Comparison of ENCODE assay signal across 27 cellular contexts in the genomic region with DNA sequence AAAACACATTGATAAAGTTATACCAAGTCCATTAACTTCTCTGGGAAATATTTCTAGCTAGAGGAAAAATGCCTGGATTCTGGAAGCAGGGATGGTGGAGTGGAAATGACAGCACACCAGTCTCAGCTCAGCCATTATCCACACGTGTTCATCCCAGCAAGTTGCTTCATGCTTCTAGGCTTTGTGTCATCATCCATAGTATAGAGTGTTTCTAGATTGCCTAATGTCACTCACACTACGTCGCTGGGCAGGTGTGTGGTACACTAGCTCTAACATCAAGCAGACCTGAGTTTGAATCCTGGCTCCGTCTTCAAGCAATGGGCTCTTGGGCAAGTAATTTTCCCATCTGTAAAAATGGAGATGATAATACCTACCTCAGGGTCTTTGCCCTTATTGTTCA.
DNase-seq lines count a peak whose midpoint lies in the region; ATAC-seq, FAIRE-seq and TF ChIP-seq lines count a peak whose summit lies in the region.
"Had no signal": no experiment of that assay in that cellular context is flagged by ENCODE, and none has a peak within 500 bp of the region (broad histone marks: within the 10 kb centered on the region; RNA-seq: fewer than 3 reads in every experiment).

No MANE protein-coding gene starts in this region.

- H3K27ac Mint-ChIP-seq in immature natural killer cell = no peak overlapping the region
- H3K27ac Mint-ChIP-seq: B cell; CD4-positive, alpha-beta T cell; CD8-positive, alpha-beta T cell had no signal

- FAIRE-seq in D721Med (lab: Jason Lieb, UNC) (peak; percentile 76), bronchial epithelial cell (lab: Jason Lieb, UNC) (peak; percentile 40)
- FAIRE-seq: A549, GM12878, GM12892, GM18507 had no signal

- TF ChIP-seq CTCF in D721Med (IDR thresholded peaks at IDR 0.05; ENCODE audit: insufficient read depth, missing control alignments) (no peak), bronchial epithelial cell (IDR thresholded peaks at IDR 0.05; ENCODE audit: insufficient read depth, low read length, severe bottlenecking) (no peak)

- H3K27me3 ChIP-seq in bronchial epithelial cell (ENCODE audit: control insufficient read depth, insufficient read depth, low read length) = no peaks in the 10 kb centered on the region
- no peaks in the 10 kb centered on the region for H3K27me3 ChIP-seq in thymus (ENCODE audit: control insufficient read depth, insufficient read depth)
- H3K27me3 ChIP-seq: BLaER1 treated with 17β-estradiol and CSF1 and Interleukin-3, amounts not matched to agents 10 nM and 100 nM had no signal

- peaks cover 0 to 4% (median 3%) of the 10 kb centered on the region in 3 donors for H3K27me3 Mint-ChIP-seq in immature natural killer cell (ENCODE audit: low read depth in 3 of 3)
- H3K27me3 Mint-ChIP-seq: B cell; CD4-positive, alpha-beta T cell had no signal

- no peaks in the 10 kb centered on the region for H3K4me1 Mint-ChIP-seq in immature natural killer cell
- H3K4me1 Mint-ChIP-seq: B cell had no signal

- no peaks in the 10 kb centered on the region for H3K36me3 Mint-ChIP-seq in immature natural killer cell
- H3K36me3 Mint-ChIP-seq: CD8-positive, alpha-beta T cell had no signal

- H3K4me3 Mint-ChIP-seq in immature natural killer cell = no peak overlapping the region
- H3K4me3 Mint-ChIP-seq: B cell; CD4-positive, alpha-beta T cell; CD8-positive, alpha-beta T cell had no signal

- H3K9me3 ChIP-seq in thymus (ENCODE audit: control insufficient read depth) = no peaks in the 10 kb centered on the region
- H3K9me3 ChIP-seq: A549; BLaER1 treated with 17β-estradiol and CSF1 and Interleukin-3, amounts not matched to agents 10 nM and 100 nM; Caco-2 had no signal

- H3K9me3 Mint-ChIP-seq in immature natural killer cell = no peaks in the 10 kb centered on the region

- ATAC-seq in esophagus mucosa (peak; percentile 32), HG03135 (IDR thresholded peaks at IDR 0.05; ENCODE audit: unreplicated experiment) (no peak)
- ATAC-seq: A549; CD8-positive, alpha-beta T cell; GM12878 had no signal

- H3K4me3 ChIP-seq in bronchial epithelial cell (ENCODE audit: low read depth, low read length) (no peak overlapping the region), thymus (ENCODE audit: low read length) (no peak overlapping the region)
- H3K4me3 ChIP-seq: A549; BLaER1 treated with 17β-estradiol and CSF1 and Interleukin-3, amounts not matched to agents 10 nM and 100 nM; GM12878 had no signal

- DNase-seq in D721Med (ENCODE audit: insufficient read length, low spot score) (no peak), bronchial epithelial cell (ENCODE audit: low read depth) (peak; percentile 68), SIG-M5 (lab: John Stamatoyannopoulos, UW) (no peak), immature natural killer cell (no peak)
- DNase-seq: AML-193; Calu3; CD4-positive, alpha-beta T cell; CD8-positive, alpha-beta T cell; DMS 273 treated with DMSO at 0.1 percent for 48 hours; DMS153; DMS53; DMS79; DND-41; EL; GDM1 had no signal

- WGBS in thymus = 95% methylated on average over 4 of the region's 4 CpGs

- H3K36me3 ChIP-seq in bronchial epithelial cell (ENCODE audit: control insufficient read depth, insufficient read depth, low read length) = no peaks in the 10 kb centered on the region
- no peaks in the 10 kb centered on the region for H3K36me3 ChIP-seq in thymus (ENCODE audit: control insufficient read depth, insufficient read depth)
- H3K36me3 ChIP-seq: BLaER1 treated with 17β-estradiol and CSF1 and Interleukin-3, amounts not matched to agents 10 nM and 100 nM had no signal

- peak overlapping the region; percentile 11 for H3K27ac ChIP-seq in thymus (ENCODE audit: low read depth)
- H3K27ac ChIP-seq: 22Rv1; A549; BLaER1 treated with 17β-estradiol and CSF1 and Interleukin-3, amounts not matched to agents 10 nM and 100 nM; C4-2B had no signal

- no peaks in the 10 kb centered on the region for H3K4me1 ChIP-seq in thymus (ENCODE audit: control insufficient read depth, insufficient read depth, low read length)
- H3K4me1 ChIP-seq: A549; BLaER1 treated with 17β-estradiol and CSF1 and Interleukin-3, amounts not matched to agents 10 nM and 100 nM had no signal
